Comparison of ENCODE assay signal across 9 cellular contexts in genomic region chr11:128453444-128454336, GRCh38.
DNase-seq lines count a peak whose midpoint lies in the region; ATAC-seq and FAIRE-seq lines count a peak whose summit lies in the region.
"Had no signal": no experiment of that assay in that cellular context is flagged by ENCODE, and none has a peak within 500 bp of the region (broad histone marks: within the 10 kb centered on the region; RNA-seq: fewer than 3 reads in every experiment).

No MANE protein-coding gene starts in this region.

- ATAC-seq in HG03175 (IDR thresholded peaks at IDR 0.05; ENCODE audit: unreplicated experiment) = no peak

- peak; percentile 27 for DNase-seq in DMS153 treated with DMSO at 0.1 percent for 48 hours (lab: John Stamatoyannopoulos, UW; ENCODE audit: unreplicated experiment)
- DNase-seq in RCC 7860 (ENCODE audit: low spot score) = peak; percentile 91
- peak; percentile 76 for DNase-seq in epithelial cell of prostate (ENCODE audit: low read depth, low spot score)
- peak in 7 of 10 donors; percentile 49 to 93 (median 63) for DNase-seq in posterior cingulate gyrus
- DNase-seq in NCI-H1694 (lab: John Stamatoyannopoulos, UW) = no peak
- DNase-seq in NCI-H774 (lab: John Stamatoyannopoulos, UW) = no peak
- DNase-seq in H7 = no peak

- H3K36me3 ChIP-seq in H7 (replicated peaks; ENCODE audit: control insufficient read depth, insufficient read depth, low read length) = peaks cover 3% of the 10 kb centered on the region; the same call in 1 of the 2 replicates
- H3K36me3 ChIP-seq: cardiac muscle cell had no signal

- no peak overlapping the region for H3K4me3 ChIP-seq in H7 (ENCODE audit: insufficient read depth, low read depth, low read length)
- H3K4me3 ChIP-seq: cardiac muscle cell had no signal

- H3K27ac ChIP-seq in epithelial cell of prostate = peak overlapping the region; percentile 49
- H3K27ac ChIP-seq: cardiac muscle cell had no signal

- peak; percentile 92 for FAIRE-seq in RCC 7860 (lab: Jason Lieb, UNC)

- H3K27me3 ChIP-seq in H7 (ENCODE audit: control insufficient read depth, insufficient read depth, low read length) = no peaks in the 10 kb centered on the region

- intact Hi-C loops in posterior cingulate gyrus (cut with DNase I) = no loop called here

Comparison
In these comparisons a context has a peak if more than half of its experiments do, and no peak if none do; other contexts are left out.
1. DNase-seq: peak in DMS153 treated with DMSO at 0.1 percent for 48 hours (single experiment), RCC 7860 (single experiment), epithelial cell of prostate (single experiment) and posterior cingulate gyrus (7 of 10); none in NCI-H1694 (single experiment), NCI-H774 (single experiment) and H7 (single experiment).